17 cellular contexts compared by ENCODE assay signal in genomic region chr1:204650911-204651570, GRCh38. TPM values are rescaled to one million over a fixed set of nuclear protein-coding genes. Genes with fewer than 3 reads are reported as not detected.
DNase-seq lines count a peak whose midpoint lies in the region; TF ChIP-seq lines count a peak whose summit lies in the region.
"Had no signal": no experiment of that assay in that cellular context is flagged by ENCODE, and none has a peak within 500 bp of the region (broad histone marks: within the 10 kb centered on the region; RNA-seq: fewer than 3 reads in every experiment).

No MANE protein-coding gene starts in this region.

- H3K36me3 ChIP-seq in transverse colon = no peaks in the 10 kb centered on the region
- H3K36me3 ChIP-seq: pancreas had no signal

- no peaks in the 10 kb centered on the region for H3K27me3 ChIP-seq in transverse colon
- H3K27me3 ChIP-seq: pancreas had no signal

- intact Hi-C loops in transverse colon (cut with DNase I; ENCODE audit: low total_unique reads) = no loop called here

- in situ Hi-C loops in transverse colon (cut with MboI; ENCODE audit: low pct_ligation_motif_present in 1 of 4, low pct_unique_long_range_greater_than_20kb in 1 of 4, low sequenced_read_pairs in 3 of 4) = no loop called here

- no peak for TF ChIP-seq CTCF in transverse colon (IDR thresholded peaks at IDR 0.05)

- H3K4me1 ChIP-seq in transverse colon = peaks cover 18 to 51% (median 40%) of the 10 kb centered on the region in 4 donors
- H3K4me1 ChIP-seq: pancreas had no signal

- DNase-seq in NCI-H345 (lab: John Stamatoyannopoulos, UW) (peak; percentile 4), NCI-H345 treated with DMSO at 0.1 percent for 48 hours (lab: John Stamatoyannopoulos, UW; ENCODE audit: unreplicated experiment) (no peak), RPMI8226 (peak; percentile 75), kidney tubule cell (ENCODE audit: low spot score) (peak; percentile 33), transverse colon (peak; percentile 23), ureter (ENCODE audit: low spot score) (no peak)
- DNase-seq in activated CD4-positive, alpha-beta T cell treated with anti-CD3 and anti-CD28 coated beads, Interleukin-2, amount 50 U/mL, for 4 hours = no peak
- no peak for DNase-seq in activated T-cell treated with anti-CD3 and anti-CD28 coated beads, Interleukin-2, amount 50 U/mL, for 1 hour
- DNase-seq: activated CD8-positive, alpha-beta memory T cell treated with anti-CD3 and anti-CD28 coated beads, Interleukin-2, amount 10 ng/mL, durations not matched to agents 7 days and 5 days; activated naive CD8-positive, alpha-beta T cell treated with anti-CD3 and anti-CD28 coated beads for 36 hours; cortex of kidney; stimulated activated CD4-positive, alpha-beta T cell treated with anti-CD3 and anti-CD28 coated beads, Interleukin-4, amount 100 ng/mL, for 1 hour had no signal

- H3K4me3 ChIP-seq in transverse colon = peak overlapping the region in 1 of 4 donors; percentile 20
- H3K4me3 ChIP-seq: lung, pancreas, skin epidermis had no signal

- H3K9me3 ChIP-seq in transverse colon = no peaks in the 10 kb centered on the region
- H3K9me3 ChIP-seq: pancreas had no signal

- no peak for TF ChIP-seq POLR2A in transverse colon (IDR thresholded peaks at IDR 0.05)

- no peak for TF ChIP-seq EP300 in transverse colon (IDR thresholded peaks at IDR 0.05; ENCODE audit: low read depth)

- 35% methylated on average over 7 of the region's 7 CpGs; no CpG with 5 or more reads in 1 of the 2 donors for WGBS in transverse colon (ENCODE audit: low coverage in 1 of 2), 2 donors

- H3K27ac ChIP-seq in transverse colon = peak overlapping the region; percentile 52 to 81 (median 72)
- H3K27ac ChIP-seq: pancreas, skin epidermis had no signal

RNA-seq across cellular contexts. Expression of gene LRRN2, which starts 34.5 kb away (rescaled TPM):
- 10 to 100 TPM in 3 of 4 donors, 1 to 10 TPM in 1; 2.0 to 32.9 (median 23.8) TPM for total RNA-seq in transverse colon
- 2.1 TPM for total RNA-seq in ureter
- total RNA-seq: A673; activated CD8-positive, alpha-beta memory T cell treated with anti-CD3 and anti-CD28 coated beads, Interleukin-2, amount 10 ng/mL, durations not matched to agents 7 days and 5 days; activated naive CD8-positive, alpha-beta T cell treated with anti-CD3 and anti-CD28 coated beads for 36 hours; activated T-helper 17 cell treated with anti-CD3 and anti-CD28 coated beads, Interleukin-2, amount 50 U/mL, for 72 hours had no signal

Comparison
In these comparisons a context has a peak if more than half of its experiments do, and no peak if none do; other contexts are left out.
1. DNase-seq: peak in NCI-H345 (single experiment), RPMI8226 (single experiment), kidney tubule cell (single experiment) and transverse colon (single experiment); none in NCI-H345 treated with DMSO at 0.1 percent for 48 hours (single experiment), activated CD4-positive, alpha-beta T cell treated with anti-CD3 and anti-CD28 coated beads, Interleukin-2, amount 50 U/mL, for 4 hours (0 of 2), activated T-cell treated with anti-CD3 and anti-CD28 coated beads, Interleukin-2, amount 50 U/mL, for 1 hour (single experiment) and ureter (single experiment).